ENCODE assay signal across 8 cellular contexts in genomic region chr2:73984922-73985317, GRCh38. TPM values are rescaled to one million over a fixed set of nuclear protein-coding genes. Genes with fewer than 3 reads are reported as not detected.
A peak's percentile ranks its signal among the peaks of the same experiment; 100 is the strongest.
DNase-seq lines count a peak whose midpoint lies in the region; ATAC-seq and TF ChIP-seq lines count a peak whose summit lies in the region.

No MANE protein-coding gene starts in this region.

- intact Hi-C loops in activated T-helper 2 cell treated with anti-CD3 and anti-CD28 coated beads, Interferon-gamma antibody, Interleukin-2, Interleukin-4, amounts not matched to agents 10 μg/mL and 5 μg/mL and 100 μg/mL, durations not matched to agents 14 hours and 24 hours and 36 hours (cut with micrococcal nuclease), result loop anchor here (5.0 to 10.0 kb wide), 2 partner anchors 47 to 220 kb away; no protein-coding TSS in a partner anchor
- intact Hi-C loops in left ventricle myocardium superior (cut with micrococcal nuclease), result no loop called here

- ATAC-seq in GM21529 (IDR thresholded peaks at IDR 0.05; ENCODE audit: unreplicated experiment) (peak; percentile 10), left ventricle myocardium superior (no peak), GM19351 (IDR thresholded peaks at IDR 0.05; ENCODE audit: unreplicated experiment) (no peak)

- no peak overlapping the region for H3K27ac Mint-ChIP-seq in activated T-helper 2 cell treated with anti-CD3 and anti-CD28 coated beads, Interferon-gamma antibody, Interleukin-2, Interleukin-4, amounts not matched to agents 10 μg/mL and 5 μg/mL and 100 μg/mL, durations not matched to agents 14 hours and 24 hours and 36 hours

- peak; percentile 31 for TF ChIP-seq POLR2A in NB4 (IDR thresholded peaks at IDR 0.05; ENCODE audit: extremely low read depth, insufficient read length)

- H3K4me3 Mint-ChIP-seq in activated T-helper 2 cell treated with anti-CD3 and anti-CD28 coated beads, Interferon-gamma antibody, Interleukin-2, Interleukin-4, amounts not matched to agents 10 μg/mL and 5 μg/mL and 100 μg/mL, durations not matched to agents 14 hours and 24 hours and 36 hours (ENCODE audit: low read depth), result no peak overlapping the region

- no peaks in the 10 kb centered on the region for H3K27me3 Mint-ChIP-seq in activated T-helper 2 cell treated with anti-CD3 and anti-CD28 coated beads, Interferon-gamma antibody, Interleukin-2, Interleukin-4, amounts not matched to agents 10 μg/mL and 5 μg/mL and 100 μg/mL, durations not matched to agents 14 hours and 24 hours and 36 hours (ENCODE audit: low read depth)

- H3K9me3 Mint-ChIP-seq in activated T-helper 2 cell treated with anti-CD3 and anti-CD28 coated beads, Interferon-gamma antibody, Interleukin-2, Interleukin-4, amounts not matched to agents 10 μg/mL and 5 μg/mL and 100 μg/mL, durations not matched to agents 14 hours and 24 hours and 36 hours, result no peaks in the 10 kb centered on the region

- peak overlapping the region; percentile 76 for H3K4me3 ChIP-seq in GM12875 (ENCODE audit: low read depth, low read length)
- H3K4me3 ChIP-seq in NB4 (ENCODE audit: low read depth, low read length), result no peak overlapping the region

- DNase-seq in NB4 (ENCODE audit: low read depth) (no peak), left ventricle myocardium superior (peak; percentile 74), NCI-H524 treated with DMSO at 0.1 percent for 48 hours (lab: John Stamatoyannopoulos, UW) (no peak)
- DNase-seq in activated T-helper 2 cell treated with anti-CD3 and anti-CD28 coated beads, Interferon-gamma antibody, Interleukin-2, Interleukin-4, amounts not matched to agents 10 μg/mL and 5 μg/mL and 100 μg/mL, durations not matched to agents 14 hours and 24 hours and 36 hours (ENCODE audit: low spot score), result peak; percentile 61
- DNase-seq in stimulated activated CD4-positive, alpha-beta T cell treated with anti-CD3 and anti-CD28 coated beads, Interleukin-1b, Interleukin-23, amount 100 ng/mL, for 1 hour (ENCODE audit: low read depth in 2 of 2), result peak; percentile 28 to 46

- peaks cover 47% of the 10 kb centered on the region for H3K36me3 Mint-ChIP-seq in activated T-helper 2 cell treated with anti-CD3 and anti-CD28 coated beads, Interferon-gamma antibody, Interleukin-2, Interleukin-4, amounts not matched to agents 10 μg/mL and 5 μg/mL and 100 μg/mL, durations not matched to agents 14 hours and 24 hours and 36 hours (ENCODE audit: low read depth)

- peaks cover 64% of the 10 kb centered on the region for H3K4me1 Mint-ChIP-seq in activated T-helper 2 cell treated with anti-CD3 and anti-CD28 coated beads, Interferon-gamma antibody, Interleukin-2, Interleukin-4, amounts not matched to agents 10 μg/mL and 5 μg/mL and 100 μg/mL, durations not matched to agents 14 hours and 24 hours and 36 hours (ENCODE audit: low read depth)

- TF ChIP-seq CTCF in GM12875 (IDR thresholded peaks at IDR 0.05; ENCODE audit: borderline replicate concordance, insufficient read depth, low read depth, low read length) (no peak), NB4 (IDR thresholded peaks at IDR 0.05; ENCODE audit: low read depth, low read length) (no peak)

RNA-seq across cellular contexts. Expression of gene TET3, which starts 0.2 kb away (rescaled TPM):
- 23.5 and 23.6 TPM in 2 replicates for total RNA-seq in activated T-helper 2 cell treated with anti-CD3 and anti-CD28 coated beads, Interferon-gamma antibody, Interleukin-2, Interleukin-4, amounts not matched to agents 10 μg/mL and 5 μg/mL and 100 μg/mL, durations not matched to agents 14 hours and 24 hours and 36 hours
- 3.3 TPM for total RNA-seq in left ventricle myocardium superior

RNA-seq across cellular contexts. Expression of gene DGUOK, which starts 58.2 kb away (rescaled TPM):
- 86.8 and 90.9 TPM in 2 replicates for total RNA-seq in activated T-helper 2 cell treated with anti-CD3 and anti-CD28 coated beads, Interferon-gamma antibody, Interleukin-2, Interleukin-4, amounts not matched to agents 10 μg/mL and 5 μg/mL and 100 μg/mL, durations not matched to agents 14 hours and 24 hours and 36 hours
- total RNA-seq in left ventricle myocardium superior, result 18.1 TPM

Comparison
In these comparisons a context has a peak if more than half of its experiments do, and no peak if none do; other contexts are left out.
1. DNase-seq: peak in activated T-helper 2 cell treated with anti-CD3 and anti-CD28 coated beads, Interferon-gamma antibody, Interleukin-2, Interleukin-4, amounts not matched to agents 10 μg/mL and 5 μg/mL and 100 μg/mL, durations not matched to agents 14 hours and 24 hours and 36 hours (single experiment), left ventricle myocardium superior (single experiment) and stimulated activated CD4-positive, alpha-beta T cell treated with anti-CD3 and anti-CD28 coated beads, Interleukin-1b, Interleukin-23, amount 100 ng/mL, for 1 hour (2 of 2); none in NB4 (single experiment) and NCI-H524 treated with DMSO at 0.1 percent for 48 hours (single experiment).